ENCODE assay signal across 11 cellular contexts in the genomic region with DNA sequence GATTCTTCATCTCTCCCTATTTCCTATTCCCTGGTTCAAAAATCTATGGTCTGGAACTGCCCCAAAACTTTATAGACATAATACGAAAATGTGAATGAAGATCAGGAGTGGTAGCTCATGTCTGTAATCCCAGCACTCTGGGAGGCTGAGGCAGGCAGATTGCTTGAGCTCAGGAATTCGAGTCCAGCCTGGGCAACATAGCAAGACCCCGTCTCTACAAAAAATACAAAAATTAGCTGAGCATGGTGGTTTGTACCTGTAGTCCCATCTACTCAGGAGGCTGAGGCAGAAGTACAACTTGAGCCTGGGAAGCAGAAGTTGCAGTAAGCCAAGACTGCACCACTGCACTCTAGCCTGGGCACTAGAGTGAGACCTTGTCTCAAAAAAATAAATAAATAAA.
"Had no signal": no experiment of that assay in that cellular context is flagged by ENCODE, and none has a peak within 500 bp of the region (broad histone marks: within the 10 kb centered on the region; RNA-seq: fewer than 3 reads in every experiment).

No MANE protein-coding gene starts in this region.

- H3K9me3 ChIP-seq: HAP-1 had no signal

- H3K4me2 ChIP-seq: GM23338 had no signal

- H3K27ac ChIP-seq: GM23248 had no signal

- FAIRE-seq: H1, H54 had no signal

- H3K4me3 ChIP-seq: GM23248, GM23338, HAP-1 had no signal

- DNase-seq: GM23248, GOT3, H7, H9, HCEC 1CT, HFFc6 had no signal

- ATAC-seq: GM23338, HCT116 had no signal

- H3K9me3 Mint-ChIP-seq: HFFc6 had no signal

- H3K9ac ChIP-seq: GM23248 had no signal

- H3K27ac Mint-ChIP-seq: GM23338, H9, HFFc6 had no signal

- H3K4me3 Mint-ChIP-seq: GM23338, H9, HFFc6 had no signal

- H2AFZ ChIP-seq: GM23248, GM23338 had no signal
